In genomic region chr2:39375917-39376316, GRCh38 we compare ENCODE assay signal across 1 cellular context.
A peak's percentile ranks its signal among the peaks of the same experiment; 100 is the strongest.
TF ChIP-seq lines count a peak whose summit lies in the region.

No MANE protein-coding gene starts in this region.

TF ChIP-seq in K562, 482 proteins besides CTCF, POLR2A, EP300 and RAD21 (continued from another document and continues in another):
- TF ChIP-seq E4F1 (CRISPR knock-in tag; IDR thresholded peaks at IDR 0.05; ENCODE audit: borderline replicate concordance) (no peak), ETV6 (IDR thresholded peaks at IDR 0.05; ENCODE audit: borderline replicate concordance in 1 of 2, low read depth in 2 of 2, low read length in 1 of 2) (no peak), ETV6 (CRISPR knock-in tag; IDR thresholded peaks at IDR 0.05; ENCODE audit: borderline replicate concordance) (no peak), ZNF280B (CRISPR knock-in tag; IDR thresholded peaks at IDR 0.05) (no peak), SMC3 (conservative IDR thresholded peaks at IDR 0.05; ENCODE audit: insufficient read depth, low read depth, low read length) (no peak), NR3C1 (CRISPR knock-in tag; IDR thresholded peaks at IDR 0.05) (no peak), SMARCB1 (IDR thresholded peaks at IDR 0.05; ENCODE audit: insufficient read length, low read depth) (no peak), DIDO1 (tag; IDR thresholded peaks at IDR 0.05; ENCODE audit: low read depth) (no peak), ZNF583 (CRISPR knock-in tag; IDR thresholded peaks at IDR 0.05) (no peak), NFRKB (IDR thresholded peaks at IDR 0.05; ENCODE audit: low read depth) (no peak), TAL1 (IDR thresholded peaks at IDR 0.05) (no peak), PATZ1 (CRISPR knock-in tag; IDR thresholded peaks at IDR 0.05; ENCODE audit: borderline replicate concordance) (no peak), BHLHE40 (IDR thresholded peaks at IDR 0.05; ENCODE audit: low read length) (no peak), ZBTB2 (IDR thresholded peaks at IDR 0.05) (no peak), SMARCE1 (IDR thresholded peaks at IDR 0.05) (no peak), BRCA1 (IDR thresholded peaks at IDR 0.05) (no peak), BRCA1 (CRISPR knock-in tag; IDR thresholded peaks at IDR 0.05) (no peak), BRF1 (IDR thresholded peaks at IDR 0.05; ENCODE audit: borderline replicate concordance, extremely low read depth, insufficient read length) (no peak), ZNF134 (CRISPR knock-in tag; conservative IDR thresholded peaks at IDR 0.05) (no peak), CBX1 (IDR thresholded peaks at IDR 0.05; ENCODE audit: low read depth) (no peak), THAP7 (CRISPR knock-in tag; IDR thresholded peaks at IDR 0.05) (no peak), KLF1 (tag; IDR thresholded peaks at IDR 0.05) (no peak), ZNF668 (CRISPR knock-in tag; IDR thresholded peaks at IDR 0.05) (no peak), C11orf30 (IDR thresholded peaks at IDR 0.05; ENCODE audit: low read depth) (peak; percentile 48), NR2F6 (CRISPR knock-in tag; IDR thresholded peaks at IDR 0.05) (no peak), EGR1 (conservative IDR thresholded peaks at IDR 0.05) (no peak), GTF3C2 (IDR thresholded peaks at IDR 0.05; ENCODE audit: borderline replicate concordance, extremely low read depth, insufficient read length) (no peak), PREB (CRISPR knock-in tag; IDR thresholded peaks at IDR 0.05) (no peak), ZNF592 (IDR thresholded peaks at IDR 0.05) (0 out of 2 replicates have a peak, but pooled peaks have one; percentile 38), ZNF277 (CRISPR knock-in tag; IDR thresholded peaks at IDR 0.05; ENCODE audit: borderline replicate concordance) (no peak), TBL1XR1 (IDR thresholded peaks at IDR 0.05; ENCODE audit: low read length in 2 of 2) (no peak), ZNF316 (IDR thresholded peaks at IDR 0.05) (peak; percentile 29; the same call in 1 of the 2 replicates), DMBX1 (CRISPR knock-in tag; IDR thresholded peaks at IDR 0.05; ENCODE audit: borderline replicate concordance) (no peak), EWSR1 (IDR thresholded peaks at IDR 0.05; ENCODE audit: borderline replicate concordance, low read depth, partially characterized antibody) (no peak)
